15 cellular contexts compared by ENCODE assay signal in the genomic region with DNA sequence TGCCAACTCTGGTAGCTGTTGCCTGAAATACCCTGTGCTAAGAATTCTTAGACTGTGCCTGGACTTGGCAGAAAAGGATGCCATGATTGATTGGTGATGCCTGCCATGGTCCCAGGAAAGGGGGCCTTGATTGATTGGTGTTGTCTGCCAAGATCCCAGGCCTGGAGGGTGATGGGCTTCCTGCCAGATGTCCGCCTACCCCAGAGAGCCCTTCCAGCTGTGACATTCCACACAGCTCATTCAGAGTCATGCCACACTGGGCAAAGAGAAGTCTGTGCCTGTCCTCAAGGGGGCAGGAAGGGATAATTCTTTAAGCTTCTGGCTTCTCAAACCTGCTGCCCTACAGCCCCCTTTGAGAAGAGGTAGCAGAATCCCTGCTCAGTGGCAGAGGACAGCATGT. TPM values are rescaled to one million over a fixed set of nuclear protein-coding genes. Genes with fewer than 3 reads are reported as not detected.
DNase-seq lines count a peak whose midpoint lies in the region; ATAC-seq, FAIRE-seq and TF ChIP-seq lines count a peak whose summit lies in the region.
"Had no signal": no experiment of that assay in that cellular context is flagged by ENCODE, and none has a peak within 500 bp of the region (broad histone marks: within the 10 kb centered on the region; RNA-seq: fewer than 3 reads in every experiment).

No MANE protein-coding gene starts in this region.

- no peaks in the 10 kb centered on the region for H3K4me1 ChIP-seq in adipocyte (ENCODE audit: control insufficient read depth, insufficient read depth, low read length)
- H3K4me1 ChIP-seq: transverse colon had no signal

- ATAC-seq in HG02759 (IDR thresholded peaks at IDR 0.05; ENCODE audit: unreplicated experiment): no peak
- no peak for ATAC-seq in activated T-cell treated with anti-CD3 and anti-CD28 coated beads, Interleukin-2, amount 50 U/mL, for 72 hours (replicated peaks in 1 of 2)
- ATAC-seq: activated CD4-positive, alpha-beta T cell treated with anti-CD3 and anti-CD28 coated beads for 36 hours had no signal

- peaks cover 61% of the 10 kb centered on the region for H3K27me3 ChIP-seq in adipocyte (replicated peaks; ENCODE audit: control insufficient read depth, insufficient read depth, low read length)

- peaks cover 19% of the 10 kb centered on the region for H3K27me3 Mint-ChIP-seq in activated naive CD8-positive, alpha-beta T cell treated with anti-CD3 and anti-CD28 coated beads for 36 hours
- H3K27me3 Mint-ChIP-seq in activated T-cell treated with anti-CD3 and anti-CD28 coated beads, Interleukin-2, amount 50 U/mL, for 72 hours (ENCODE audit: low read depth): peaks cover 25% of the 10 kb centered on the region

- DNase-seq in D721Med (ENCODE audit: insufficient read length, low spot score) (no peak), HTR-8/SVneo (ENCODE audit: insufficient read length, low spot score) (peak; percentile 81), adipocyte (ENCODE audit: low read depth) (peak; percentile 10), left kidney (ENCODE audit: low read depth, low spot score) (peak; percentile 28)
- no peak for DNase-seq in activated naive CD8-positive, alpha-beta T cell treated with anti-CD3 and anti-CD28 coated beads for 36 hours
- DNase-seq in activated T-cell treated with anti-CD3 and anti-CD28 coated beads, Interleukin-2, amount 50 U/mL, for 72 hours: no peak
- DNase-seq: activated CD4-positive, alpha-beta T cell treated with anti-CD3 and anti-CD28 coated beads for 36 hours; activated gamma-delta T cell treated with Interleukin-2 at 50 U/mL for 16 hours; NCI-H2081 treated with DMSO at 0.1 percent for 48 hours; SIG-M5; transverse colon had no signal

- no peaks in the 10 kb centered on the region for H3K36me3 ChIP-seq in adipocyte (ENCODE audit: control insufficient read depth, insufficient read depth, low read length, severe bottlenecking)
- H3K36me3 ChIP-seq: transverse colon had no signal

- H3K4me3 ChIP-seq in adipocyte (ENCODE audit: low read length): no peak overlapping the region
- H3K4me3 ChIP-seq: transverse colon had no signal

- peak; percentile 16 for TF ChIP-seq CTCF in D721Med (IDR thresholded peaks at IDR 0.05; ENCODE audit: insufficient read depth, missing control alignments)

- FAIRE-seq in D721Med (lab: Jason Lieb, UNC) (no peak), HTR-8/SVneo (lab: Jason Lieb, UNC) (peak; percentile 97)
- FAIRE-seq: GM12892 had no signal

- no peak overlapping the region for H3K27ac Mint-ChIP-seq in activated naive CD8-positive, alpha-beta T cell treated with anti-CD3 and anti-CD28 coated beads for 36 hours
- no peak overlapping the region for H3K27ac Mint-ChIP-seq in activated T-cell treated with anti-CD3 and anti-CD28 coated beads, Interleukin-2, amount 50 U/mL, for 72 hours
- H3K27ac Mint-ChIP-seq: activated CD4-positive, alpha-beta T cell treated with anti-CD3 and anti-CD28 coated beads for 36 hours; dendritic cell treated with granulocyte-macrophage colony-stimulating factor and Interleukin-4, amounts not matched to agents 40 ng/mL and 50 ng/mL, for 4 days had no signal

- no peaks in the 10 kb centered on the region for H3K9me3 ChIP-seq in adipocyte (ENCODE audit: control insufficient read depth, low read length)
- H3K9me3 ChIP-seq: transverse colon had no signal

- no peaks in the 10 kb centered on the region for H3K36me3 Mint-ChIP-seq in activated naive CD8-positive, alpha-beta T cell treated with anti-CD3 and anti-CD28 coated beads for 36 hours
- H3K36me3 Mint-ChIP-seq in activated T-cell treated with anti-CD3 and anti-CD28 coated beads, Interleukin-2, amount 50 U/mL, for 72 hours (ENCODE audit: insufficient read depth in 2 of 2): no peaks in the 10 kb centered on the region

- H3K4me1 Mint-ChIP-seq in activated naive CD8-positive, alpha-beta T cell treated with anti-CD3 and anti-CD28 coated beads for 36 hours: no peaks in the 10 kb centered on the region
- no peaks in the 10 kb centered on the region for H3K4me1 Mint-ChIP-seq in activated T-cell treated with anti-CD3 and anti-CD28 coated beads, Interleukin-2, amount 50 U/mL, for 72 hours (ENCODE audit: low read depth)
- H3K4me1 Mint-ChIP-seq: activated CD4-positive, alpha-beta T cell treated with anti-CD3 and anti-CD28 coated beads for 36 hours had no signal

- no peaks in the 10 kb centered on the region for H3K9me3 Mint-ChIP-seq in activated naive CD8-positive, alpha-beta T cell treated with anti-CD3 and anti-CD28 coated beads for 36 hours
- H3K9me3 Mint-ChIP-seq in activated T-cell treated with anti-CD3 and anti-CD28 coated beads, Interleukin-2, amount 50 U/mL, for 72 hours: no peaks in the 10 kb centered on the region
- H3K9me3 Mint-ChIP-seq: dendritic cell treated with granulocyte-macrophage colony-stimulating factor and Interleukin-4, amounts not matched to agents 40 ng/mL and 50 ng/mL, for 4 days had no signal

- H3K4me3 Mint-ChIP-seq in activated naive CD8-positive, alpha-beta T cell treated with anti-CD3 and anti-CD28 coated beads for 36 hours: no peak overlapping the region
- no peak overlapping the region for H3K4me3 Mint-ChIP-seq in activated T-cell treated with anti-CD3 and anti-CD28 coated beads, Interleukin-2, amount 50 U/mL, for 72 hours
- H3K4me3 Mint-ChIP-seq: activated CD4-positive, alpha-beta T cell treated with anti-CD3 and anti-CD28 coated beads for 36 hours; dendritic cell treated with granulocyte-macrophage colony-stimulating factor and Interleukin-4, amounts not matched to agents 40 ng/mL and 50 ng/mL, for 4 days had no signal

- H3K9ac ChIP-seq in adipocyte (ENCODE audit: low read length): no peak overlapping the region

RNA-seq across cellular contexts. Expression of a gene that starts 24.6 kb away (rescaled TPM):
- total RNA-seq in activated naive CD8-positive, alpha-beta T cell treated with anti-CD3 and anti-CD28 coated beads for 36 hours: under 1 TPM in 1 of 2 experiments, not detected in 1; 0.08 TPM
- under 1 TPM; 0.05 to 0.07 TPM for total RNA-seq in activated T-cell treated with anti-CD3 and anti-CD28 coated beads, Interleukin-2, amount 50 U/mL, for 72 hours
- total RNA-seq: activated CD4-positive, alpha-beta T cell treated with anti-CD3 and anti-CD28 coated beads for 36 hours; HT1080 had no signal

RNA-seq across cellular contexts. Expression of a gene that starts 40.1 kb away (rescaled TPM):
- under 1 TPM; 0.31 to 0.48 TPM for total RNA-seq in activated naive CD8-positive, alpha-beta T cell treated with anti-CD3 and anti-CD28 coated beads for 36 hours
- total RNA-seq in activated T-cell treated with anti-CD3 and anti-CD28 coated beads, Interleukin-2, amount 50 U/mL, for 72 hours: under 1 TPM; 0.48 to 0.63 TPM
- total RNA-seq: HT1080 had no signal

Comparison
In these comparisons a context has a peak if more than half of its experiments do, and no peak if none do; other contexts are left out.
1. DNase-seq: peak in HTR-8/SVneo (single experiment), adipocyte (single experiment) and left kidney (single experiment); none in D721Med (single experiment), activated naive CD8-positive, alpha-beta T cell treated with anti-CD3 and anti-CD28 coated beads for 36 hours (single experiment) and activated T-cell treated with anti-CD3 and anti-CD28 coated beads, Interleukin-2, amount 50 U/mL, for 72 hours (0 of 2).